Comparison of ENCODE assay signal across 18 cellular contexts in genomic region chr3:166453472-166453871, GRCh38.
DNase-seq lines count a peak whose midpoint lies in the region; ATAC-seq, FAIRE-seq and TF ChIP-seq lines count a peak whose summit lies in the region.
"Had no signal": no experiment of that assay in that cellular context is flagged by ENCODE, and none has a peak within 500 bp of the region (broad histone marks: within the 10 kb centered on the region; RNA-seq: fewer than 3 reads in every experiment).

No MANE protein-coding gene starts in this region.

- FAIRE-seq in kidney (lab: Jason Lieb, UNC): no peak
- FAIRE-seq: GM18507, HTR-8/SVneo had no signal

- ATAC-seq in GM18909 (IDR thresholded peaks at IDR 0.05; ENCODE audit: poor library complexity, unreplicated experiment): no peak

- no peak overlapping the region for H3K23ac ChIP-seq in mesendoderm (ENCODE audit: low read length)

- CTCF ChIA-PET in mammary epithelial cell (lab: Charles Lee; ENCODE audit: low non-redundant PET): no interaction called here

- H3K27me3 ChIP-seq in mesendoderm (ENCODE audit: insufficient read depth, low read length, poor library complexity): no peaks in the 10 kb centered on the region
- no peaks in the 10 kb centered on the region for H3K27me3 ChIP-seq in mammary epithelial cell (ENCODE audit: insufficient read depth, low read length)
- H3K27me3 ChIP-seq: BLaER1 had no signal

- no peak overlapping the region for H3K56ac ChIP-seq in mesendoderm (ENCODE audit: low read length)

- no peak overlapping the region for H4K8ac ChIP-seq in mesendoderm (ENCODE audit: low read depth, low read length)

- no peaks in the 10 kb centered on the region for H4K20me1 ChIP-seq in mammary epithelial cell (ENCODE audit: insufficient read depth, low read length)
- H4K20me1 ChIP-seq: BLaER1 had no signal

- DNase-seq in DMS53 (lab: John Stamatoyannopoulos, UW): peak; percentile 86
- peak; percentile 45 for DNase-seq in HuH-7 (ENCODE audit: low spot score)
- DNase-seq in mesendoderm: peak; percentile 25
- no peak for DNase-seq in mammary epithelial cell
- DNase-seq in stimulated activated CD8-positive, alpha-beta memory T cell treated with anti-CD3 and anti-CD28 coated beads, Interleukin-4, amount 100 ng/mL, for 48 hours: no peak
- no peak for DNase-seq in kidney
- DNase-seq: AML-193; CD8-positive, alpha-beta memory T cell; GM23248; H7; IMR-90; KBM-7 had no signal

- H3K4me3 ChIP-seq in mesendoderm (ENCODE audit: low read length) (no peak overlapping the region), mammary epithelial cell (replicated peaks in 1 of 3; ENCODE audit: insufficient read depth in 1 of 3, low read depth in 2 of 3, low read length in 3 of 3) (no peak overlapping the region), kidney (ENCODE audit: low read length in 2 of 2) (no peak overlapping the region)
- H3K4me3 ChIP-seq: BLaER1, GM23248 had no signal

- no peak overlapping the region for H2BK5ac ChIP-seq in mesendoderm (ENCODE audit: low read length)

- no peak overlapping the region for H2BK120ac ChIP-seq in mesendoderm (ENCODE audit: low read depth, low read length)

- H3K36me3 ChIP-seq in mesendoderm (ENCODE audit: control insufficient read depth, insufficient read depth, low read length) (no peaks in the 10 kb centered on the region), mammary epithelial cell (ENCODE audit: insufficient read depth, low read length) (no peaks in the 10 kb centered on the region), kidney (ENCODE audit: control insufficient read depth in 1 of 2, insufficient read depth in 2 of 2, low read length in 2 of 2) (no peaks in the 10 kb centered on the region)
- H3K36me3 ChIP-seq: BLaER1 had no signal

- H3K4me2 ChIP-seq in mesendoderm (ENCODE audit: low read length): no peak overlapping the region
- no peak overlapping the region for H3K4me2 ChIP-seq in mammary epithelial cell (ENCODE audit: insufficient read depth, low read depth, low read length)
- H3K4me2 ChIP-seq: BLaER1 had no signal

- H3K9ac ChIP-seq in mesendoderm (ENCODE audit: low read length) (no peak overlapping the region), mammary epithelial cell (ENCODE audit: insufficient read depth, low read length) (no peak overlapping the region), kidney (ENCODE audit: low read length in 2 of 2) (no peak overlapping the region)
- H3K9ac ChIP-seq: BLaER1, GM23248 had no signal

- intact Hi-C loops in mammary epithelial cell (cut with micrococcal nuclease) (no loop called here), kidney (cut with DNase I) (no loop called here)

- WGBS in mesendoderm (ENCODE audit: extremely low coverage, insufficient coverage, low lambda C conversion rate): no CpG with 5 or more reads among the region's 1 CpG
- 83% methylated on average over 1 of the region's 1 CpG for WGBS in mammary epithelial cell (ENCODE audit: low coverage, missing lambda C conversion rate)

- H3K79me2 ChIP-seq in mesendoderm (ENCODE audit: control insufficient read depth, insufficient read depth, low read length): no peaks in the 10 kb centered on the region
- H3K79me2 ChIP-seq in mammary epithelial cell (ENCODE audit: insufficient read depth, low read length): no peaks in the 10 kb centered on the region

- no peak overlapping the region for H3K4ac ChIP-seq in mesendoderm (ENCODE audit: low read depth, low read length)

- dilution Hi-C loops in mammary epithelial cell (cut with HindIII; ENCODE audit: low sequenced_read_pairs): no loop called here

- H3K4me1 ChIP-seq in mesendoderm (ENCODE audit: control insufficient read depth, low read depth, low read length) (no peaks in the 10 kb centered on the region), mammary epithelial cell (ENCODE audit: insufficient read depth, low read length) (peaks cover 12% of the 10 kb centered on the region), kidney (ENCODE audit: control insufficient read depth in 1 of 2, insufficient read depth in 1 of 2, low read depth in 1 of 2, low read length in 2 of 2) (no peaks in the 10 kb centered on the region)
- H3K4me1 ChIP-seq: BLaER1 had no signal

- TF ChIP-seq CTCF in VCaP (conservative IDR thresholded peaks at IDR 0.05) (no peak), mammary epithelial cell (conservative IDR thresholded peaks at IDR 0.05 in 1 of 2, IDR thresholded peaks at IDR 0.05 in 1 of 2; ENCODE audit: extremely low read depth in 1 of 2, insufficient read depth in 1 of 2, low read depth in 1 of 2, low read length in 2 of 2) (no peak), kidney (IDR thresholded peaks at IDR 0.05; ENCODE audit: borderline replicate concordance, extremely low read depth, insufficient read depth) (no peak)

- H2BK15ac ChIP-seq in mesendoderm (replicated peaks; ENCODE audit: low read depth): no peak overlapping the region

- H3K9me3 ChIP-seq in mammary epithelial cell (replicated peaks; ENCODE audit: insufficient read depth, low read length): no peaks in the 10 kb centered on the region
- no peaks in the 10 kb centered on the region for H3K9me3 ChIP-seq in kidney (ENCODE audit: control insufficient read depth in 1 of 2, low read length in 2 of 2)
- H3K9me3 ChIP-seq: BLaER1, Caco-2 had no signal

- no peak overlapping the region for H2AK5ac ChIP-seq in mesendoderm (ENCODE audit: low read length)

- in situ Hi-C loops in mammary epithelial cell (cut with MboI; ENCODE audit: low sequenced_read_pairs in 2 of 2): no loop called here

- H4K5ac ChIP-seq in mesendoderm (ENCODE audit: low read length): no peak overlapping the region

- no peak overlapping the region for H2AFZ ChIP-seq in mammary epithelial cell (ENCODE audit: low read depth, low read length)
- H2AFZ ChIP-seq: GM23248 had no signal

- no peaks in the 10 kb centered on the region for H3K79me1 ChIP-seq in mesendoderm (ENCODE audit: low read length)

- BruUV-seq in mammary epithelial cell (replicated peaks; lab: Mats Ljungman, UMichigan): no TSS peak

- H3K18ac ChIP-seq in mesendoderm (ENCODE audit: low read length): no peak overlapping the region

- H3K27ac ChIP-seq in VCaP (peak overlapping the region; percentile 64), mesendoderm (ENCODE audit: low read depth, low read length) (no peak overlapping the region), mammary epithelial cell (ENCODE audit: insufficient read depth, low read depth, low read length) (no peak overlapping the region), kidney (ENCODE audit: low read depth in 2 of 2, low read length in 2 of 2) (no peak overlapping the region)
- H3K27ac ChIP-seq: BLaER1, GM23248 had no signal

Comparison
In these comparisons a context has a peak if more than half of its experiments do, and no peak if none do; other contexts are left out.
1. DNase-seq: peak in DMS53 (single experiment), HuH-7 (single experiment) and mesendoderm (single experiment); none in mammary epithelial cell (single experiment), stimulated activated CD8-positive, alpha-beta memory T cell treated with anti-CD3 and anti-CD28 coated beads, Interleukin-4, amount 100 ng/mL, for 48 hours (single experiment) and kidney (single experiment).